In genomic region chr6:71855406-71855805, GRCh38 we compare ENCODE assay signal across 17 cellular contexts. TPM values are rescaled to one million over a fixed set of nuclear protein-coding genes. Genes with fewer than 3 reads are reported as not detected.
DNase-seq lines count a peak whose midpoint lies in the region; ATAC-seq, FAIRE-seq and TF ChIP-seq lines count a peak whose summit lies in the region.
"Had no signal": no experiment of that assay in that cellular context is flagged by ENCODE, and none has a peak within 500 bp of the region (broad histone marks: within the 10 kb centered on the region; RNA-seq: fewer than 3 reads in every experiment).

No MANE protein-coding gene starts in this region.

- TF ChIP-seq POLR2A in NB4 (IDR thresholded peaks at IDR 0.05; ENCODE audit: extremely low read depth, insufficient read length) (no peak), GM12878 (IDR thresholded peaks at IDR 0.05; ENCODE audit: low read depth, low read length) (no peak)

- H3K4me3 ChIP-seq in BJ (ENCODE audit: low read depth, low read length) = no peak overlapping the region
- no peak overlapping the region for H3K4me3 ChIP-seq in NB4 (ENCODE audit: low read depth, low read length)
- H3K4me3 ChIP-seq in GM12878 = no peak overlapping the region
- H3K4me3 ChIP-seq: BLaER1, prostate gland had no signal

- SMC1A ChIA-PET in GM12878 (lab: Charles Lee; ENCODE audit: uncharacterized antibody, unreplicated experiment) = interaction anchor here (0.7 kb wide), 1 partner anchor 205 kb away, joined by 3 read pairs; no protein-coding TSS in a partner anchor

- no peak overlapping the region for H3K9ac ChIP-seq in GM12878 (ENCODE audit: control insufficient read depth, insufficient read depth, low read length)
- H3K9ac ChIP-seq: BLaER1 had no signal

- WGBS in GM12878 (ENCODE audit: insufficient coverage, insufficient replicate concordance, low lambda C conversion rate, missing lambda C conversion rate) = 0% methylated on average over 3 of the region's 3 CpGs

- no peak overlapping the region for H3K27ac Mint-ChIP-seq in T-helper 17 cell
- no peak overlapping the region for H3K27ac Mint-ChIP-seq in activated CD4-positive, alpha-beta T cell treated with anti-CD3 and anti-CD28 coated beads, Interleukin-2, amount 10 ng/mL, durations not matched to agents 7 days and 5 days
- H3K27ac Mint-ChIP-seq: activated CD8-positive, alpha-beta T cell treated with anti-CD3 and anti-CD28 coated beads, Interleukin-2, amount 10 ng/mL, durations not matched to agents 7 days and 5 days; stimulated activated naive CD8-positive, alpha-beta T cell treated with anti-CD3 and anti-CD28 coated beads, Interleukin-15, amount 100 ng/mL, for 72 hours; T-helper 1 cell treated with Interleukin-12 subunit alpha and Interleukin-12 subunit beta and Interleukin-4 antibody, amounts not matched to agents 30 μg/mL and 1 μg/mL, for 36 hours had no signal

- no peak overlapping the region for H3K4me2 ChIP-seq in GM12878 (ENCODE audit: control insufficient read depth, insufficient read depth)
- H3K4me2 ChIP-seq: BLaER1 had no signal

- no peak overlapping the region for H2AFZ ChIP-seq in GM12878 (ENCODE audit: control insufficient read depth, low read depth, low read length)

- H3K36me3 Mint-ChIP-seq in T-helper 17 cell (ENCODE audit: low read depth) = no peaks in the 10 kb centered on the region
- H3K36me3 Mint-ChIP-seq in activated CD4-positive, alpha-beta T cell treated with anti-CD3 and anti-CD28 coated beads, Interleukin-2, amount 10 ng/mL, durations not matched to agents 7 days and 5 days (ENCODE audit: low read depth) = no peaks in the 10 kb centered on the region

- H3K4me1 ChIP-seq in GM12878 (ENCODE audit: control insufficient read depth, insufficient read depth, low read length) = no peaks in the 10 kb centered on the region
- H3K4me1 ChIP-seq: BLaER1, prostate gland had no signal

- H3K4me3 Mint-ChIP-seq in T-helper 17 cell = no peak overlapping the region
- H3K4me3 Mint-ChIP-seq in activated CD4-positive, alpha-beta T cell treated with anti-CD3 and anti-CD28 coated beads, Interleukin-2, amount 10 ng/mL, durations not matched to agents 7 days and 5 days = no peak overlapping the region
- H3K4me3 Mint-ChIP-seq: activated CD8-positive, alpha-beta T cell treated with anti-CD3 and anti-CD28 coated beads, Interleukin-2, amount 10 ng/mL, durations not matched to agents 7 days and 5 days; stimulated activated naive CD8-positive, alpha-beta T cell treated with anti-CD3 and anti-CD28 coated beads, Interleukin-15, amount 100 ng/mL, for 72 hours; T-helper 1 cell treated with Interleukin-12 subunit alpha and Interleukin-12 subunit beta and Interleukin-4 antibody, amounts not matched to agents 30 μg/mL and 1 μg/mL, for 36 hours had no signal

- H3K27me3 ChIP-seq in BJ (ENCODE audit: control insufficient read depth, insufficient read depth, low read length) = no peaks in the 10 kb centered on the region
- no peaks in the 10 kb centered on the region; a peak in 1 of 4 replicates for H3K27me3 ChIP-seq in GM12878 (replicated peaks in 1 of 2; ENCODE audit: control insufficient read depth in 2 of 2, insufficient read depth in 2 of 2, low read length in 1 of 2)
- H3K27me3 ChIP-seq: BLaER1 had no signal

- DNase-seq in BJ (ENCODE audit: low read depth) (no peak), GM13976 (ENCODE audit: low spot score) (peak; percentile 21), NB4 (ENCODE audit: low read depth) (peak; percentile 6), GM12878 (ENCODE audit: low read depth, low spot score) (no peak), T-helper 17 cell (no peak), HUDEP-2 (lab: John Stamatoyannopoulos, UW; ENCODE audit: unreplicated experiment in 76 of 76) (no peak), kidney tubule cell (ENCODE audit: low spot score) (no peak)
- no peak for DNase-seq in activated CD4-positive, alpha-beta T cell treated with anti-CD3 and anti-CD28 coated beads, Interleukin-2, amount 10 ng/mL, durations not matched to agents 7 days and 5 days
- DNase-seq: activated CD8-positive, alpha-beta T cell treated with anti-CD3 and anti-CD28 coated beads, Interleukin-2, amount 10 ng/mL, durations not matched to agents 7 days and 5 days; activated naive CD4-positive, alpha-beta T cell treated with Interleukin-2 at 50 U/mL for 16 hours; central memory CD4-positive, alpha-beta T cell; stimulated activated CD4-positive, alpha-beta T cell treated with anti-CD3 and anti-CD28 coated beads, Interleukin-4, amount 100 ng/mL, for 24 hours; stimulated activated naive CD8-positive, alpha-beta T cell treated with anti-CD3 and anti-CD28 coated beads, Interleukin-15, amount 100 ng/mL, for 72 hours had no signal

- peak; percentile 59 for TF ChIP-seq RAD21 in GM12878 (IDR thresholded peaks at IDR 0.05; ENCODE audit: insufficient read depth, low read depth, low read length)

- BruUV-seq in GM12878 (replicated peaks; lab: Mats Ljungman, UMichigan) = no TSS peak

- TF ChIP-seq EP300 in GM12878 (IDR thresholded peaks at IDR 0.05; ENCODE audit: borderline replicate concordance in 1 of 2, control insufficient read depth in 1 of 2, low read depth in 2 of 2, low read length in 2 of 2) = no peak

- no peaks in the 10 kb centered on the region for H3K4me1 Mint-ChIP-seq in T-helper 17 cell
- H3K4me1 Mint-ChIP-seq in activated CD4-positive, alpha-beta T cell treated with anti-CD3 and anti-CD28 coated beads, Interleukin-2, amount 10 ng/mL, durations not matched to agents 7 days and 5 days = no peaks in the 10 kb centered on the region
- H3K4me1 Mint-ChIP-seq: stimulated activated naive CD8-positive, alpha-beta T cell treated with anti-CD3 and anti-CD28 coated beads, Interleukin-15, amount 100 ng/mL, for 72 hours had no signal

- H3K9me3 ChIP-seq in GM12878 (replicated peaks; ENCODE audit: control insufficient read depth, insufficient read depth, low read length) (no peaks in the 10 kb centered on the region), T-helper 17 cell (ENCODE audit: control insufficient read depth, low read length, poor library complexity, severe bottlenecking) (no peaks in the 10 kb centered on the region)
- H3K9me3 ChIP-seq: BLaER1, prostate gland had no signal

- RAD21 ChIA-PET in GM12878 (lab: Charles Lee; ENCODE audit: unreplicated experiment) = no interaction called here

- H3K27ac ChIP-seq in GM12878 (ENCODE audit: control insufficient read depth, insufficient read depth) = no peak overlapping the region
- H3K27ac ChIP-seq: BLaER1, prostate gland had no signal

- POLR2A ChIA-PET in BJ (lab: Charles Lee) (no interaction called here), GM12878 (lab: Charles Lee) (no interaction called here)
- POLR2A ChIA-PET in activated CD4-positive, alpha-beta T cell treated with anti-CD3 and anti-CD28 coated beads, Interleukin-2, amount 10 ng/mL, durations not matched to agents 7 days and 5 days (lab: Charles Lee) = no interaction called here

- ATAC-seq in GM12878 (peak; percentile 66), T-helper 17 cell (no peak)
- ATAC-seq: activated CD8-positive, alpha-beta T cell treated with anti-CD3 and anti-CD28 coated beads, Interleukin-2, amount 10 ng/mL, durations not matched to agents 7 days and 5 days; stimulated activated naive CD8-positive, alpha-beta T cell treated with anti-CD3 and anti-CD28 coated beads, Interleukin-15, amount 100 ng/mL, for 72 hours had no signal

- H3K36me3 ChIP-seq in BJ (ENCODE audit: control insufficient read depth, insufficient read depth, low read length) = no peaks in the 10 kb centered on the region
- no peaks in the 10 kb centered on the region for H3K36me3 ChIP-seq in GM12878 (ENCODE audit: control insufficient read depth in 2 of 2, insufficient read depth in 2 of 2, low read length in 1 of 2)
- H3K36me3 ChIP-seq: BLaER1, prostate gland had no signal

- TF ChIP-seq CTCF in BJ (IDR thresholded peaks at IDR 0.05; ENCODE audit: insufficient read depth, low read depth, low read length) = peak; percentile 22; the same call in 1 of the 2 replicates
- TF ChIP-seq CTCF in GM13976 (IDR thresholded peaks at IDR 0.05; ENCODE audit: borderline replicate concordance, control extremely low read depth, extremely low read depth, insufficient read depth, missing control alignments) = no peak
- no peak for TF ChIP-seq CTCF in NB4 (IDR thresholded peaks at IDR 0.05; ENCODE audit: low read depth, low read length)
- TF ChIP-seq CTCF in GM12878 (IDR thresholded peaks at IDR 0.05 in 2 of 3, conservative IDR thresholded peaks at IDR 0.05 in 1 of 3; ENCODE audit: control insufficient read depth in 2 of 3, extremely low read depth in 1 of 3, insufficient read depth in 1 of 3, low read depth in 3 of 3, low read length in 3 of 3) = peak in 2 of 3 experiments; percentile 4 to 13; a peak in 1 of 6 replicates

- intact Hi-C loops in GM12878 (cut with micrococcal nuclease; ENCODE audit: unreplicated experiment) = loop anchor here (1.0 kb wide), 1 partner anchor 229 kb away; no protein-coding TSS in a partner anchor

- no peaks in the 10 kb centered on the region for H3K79me2 ChIP-seq in GM12878 (ENCODE audit: control insufficient read depth, insufficient read depth, low read length)

- CTCF ChIA-PET in BJ (lab: Yijun Ruan, JAX) = no interaction called here
- CTCF ChIA-PET in GM12878 (lab: Yijun Ruan, JAX) = interaction anchor here (0.7 kb wide), 1 partner anchor 227 kb away, joined by 4 read pairs; no protein-coding TSS in a partner anchor
- CTCF ChIA-PET in activated CD4-positive, alpha-beta T cell treated with anti-CD3 and anti-CD28 coated beads, Interleukin-2, amount 10 ng/mL, durations not matched to agents 7 days and 5 days (lab: Charles Lee) = no interaction called here

- H4K20me1 ChIP-seq in GM12878 (ENCODE audit: control insufficient read depth, insufficient read depth) = no peaks in the 10 kb centered on the region
- H4K20me1 ChIP-seq: BLaER1 had no signal

- no peak for FAIRE-seq in GM12878 (lab: Jason Lieb, UNC)

- H3K27me3 Mint-ChIP-seq in T-helper 17 cell = no peaks in the 10 kb centered on the region
- H3K27me3 Mint-ChIP-seq in activated CD4-positive, alpha-beta T cell treated with anti-CD3 and anti-CD28 coated beads, Interleukin-2, amount 10 ng/mL, durations not matched to agents 7 days and 5 days = no peaks in the 10 kb centered on the region
- H3K27me3 Mint-ChIP-seq: stimulated activated naive CD8-positive, alpha-beta T cell treated with anti-CD3 and anti-CD28 coated beads, Interleukin-15, amount 100 ng/mL, for 72 hours had no signal

- H3K9me3 Mint-ChIP-seq in activated CD4-positive, alpha-beta T cell treated with anti-CD3 and anti-CD28 coated beads, Interleukin-2, amount 10 ng/mL, durations not matched to agents 7 days and 5 days = no peaks in the 10 kb centered on the region
- H3K9me3 Mint-ChIP-seq: T-helper 1 cell treated with Interleukin-12 subunit alpha and Interleukin-12 subunit beta and Interleukin-4 antibody, amounts not matched to agents 30 μg/mL and 1 μg/mL, for 36 hours had no signal

- in situ Hi-C loops in GM13976 (cut with MboI; ENCODE audit: low sequenced_read_pairs, unreplicated experiment) (no loop called here), GM12878 (cut with MboI) (no loop called here)

RNA-seq across cellular contexts. Expression of gene RIMS1, which starts 30.9 kb away (rescaled TPM):
- polyA plus RNA-seq in BJ (2011; rRNA removed) (0.28 and 0.29 TPM in 2 replicates), GM12878 (2011; rRNA removed) (0.60 and 0.68 TPM in 2 replicates), GM12878 (2014; fragmentation: Illumina TruSeq; extraction: Trizol) (0.19 and 0.43 TPM in 2 replicates), GM12878 (2014; fragmentation: Nextera tagmentation; extraction: Ambion mirVana) (under 1 TPM; 0.05 to 0.11 TPM), GM12878 (2014; rRNA removed) (0.10 and 0.13 TPM in 2 replicates), GM12878 (2016; fragmentation: Nextera tagmentation; extraction: Ambion mirVana) (under 1 TPM; 0.05 to 0.28 TPM)
- 2.6 and 4.1 TPM in 2 replicates for polyA minus RNA-seq in BJ (2011; rRNA and poly(A)+ RNA removed)
- not detected in 2 replicates for total RNA-seq in GM12878 (2013; cell fraction: nucleolus; rRNA removed)
- total RNA-seq in GM12878 (2014; rRNA removed) (0.54 and 0.73 TPM in 2 replicates), GM12878 (2014; rRNA removed; fragmentation: Illumina TruSeq; extraction: Trizol) (0.74 and 0.76 TPM in 2 replicates), GM12878 (2021) (0.58 and 0.59 TPM in 2 replicates), T-helper 17 cell (not detected)
- not detected for polyA plus RNA-seq in GM12878 (2011; ENCODE audit: low read depth)
- 0.35 and 0.37 TPM in 2 replicates for polyA plus RNA-seq in GM12878 (2011; cell fraction: cytosol; rRNA removed)
- polyA plus RNA-seq in GM12878 (2011; cell fraction: nucleus; rRNA removed) = 1.1 and 1.2 TPM in 2 replicates
- polyA plus RNA-seq in GM12878 (2012) = 0.04 TPM in 1 of 2 replicates, not detected in the other
- 10.6 and 17.3 TPM in 2 replicates for polyA minus RNA-seq in GM12878 (2011; rRNA and poly(A)+ RNA removed)
- polyA minus RNA-seq in GM12878 (2011; cell fraction: cytosol; rRNA and poly(A)+ RNA removed) = 4.5 and 4.6 TPM in 2 replicates
- polyA minus RNA-seq in GM12878 (2011; cell fraction: nucleus; rRNA and poly(A)+ RNA removed) = 4.6 and 7.7 TPM in 2 replicates
- total RNA-seq in activated CD4-positive, alpha-beta T cell treated with anti-CD3 and anti-CD28 coated beads, Interleukin-2, amount 10 ng/mL, durations not matched to agents 7 days and 5 days = not detected
- total RNA-seq: activated CD8-positive, alpha-beta T cell treated with anti-CD3 and anti-CD28 coated beads, Interleukin-2, amount 10 ng/mL, durations not matched to agents 7 days and 5 days; MCF 10A had no signal

Comparison
In these comparisons a context has a peak if more than half of its experiments do, and no peak if none do; other contexts are left out.
1. DNase-seq: peak in GM13976 (single experiment) and NB4 (single experiment); none in BJ (single experiment), GM12878 (single experiment), T-helper 17 cell (0 of 3), HUDEP-2 (0 of 76), activated CD4-positive, alpha-beta T cell treated with anti-CD3 and anti-CD28 coated beads, Interleukin-2, amount 10 ng/mL, durations not matched to agents 7 days and 5 days (single experiment) and kidney tubule cell (single experiment).
2. CTCF ChIP-seq: peak in BJ (single experiment) and GM12878 (2 of 3); none in GM13976 (single experiment) and NB4 (single experiment).